In the genomic region with DNA sequence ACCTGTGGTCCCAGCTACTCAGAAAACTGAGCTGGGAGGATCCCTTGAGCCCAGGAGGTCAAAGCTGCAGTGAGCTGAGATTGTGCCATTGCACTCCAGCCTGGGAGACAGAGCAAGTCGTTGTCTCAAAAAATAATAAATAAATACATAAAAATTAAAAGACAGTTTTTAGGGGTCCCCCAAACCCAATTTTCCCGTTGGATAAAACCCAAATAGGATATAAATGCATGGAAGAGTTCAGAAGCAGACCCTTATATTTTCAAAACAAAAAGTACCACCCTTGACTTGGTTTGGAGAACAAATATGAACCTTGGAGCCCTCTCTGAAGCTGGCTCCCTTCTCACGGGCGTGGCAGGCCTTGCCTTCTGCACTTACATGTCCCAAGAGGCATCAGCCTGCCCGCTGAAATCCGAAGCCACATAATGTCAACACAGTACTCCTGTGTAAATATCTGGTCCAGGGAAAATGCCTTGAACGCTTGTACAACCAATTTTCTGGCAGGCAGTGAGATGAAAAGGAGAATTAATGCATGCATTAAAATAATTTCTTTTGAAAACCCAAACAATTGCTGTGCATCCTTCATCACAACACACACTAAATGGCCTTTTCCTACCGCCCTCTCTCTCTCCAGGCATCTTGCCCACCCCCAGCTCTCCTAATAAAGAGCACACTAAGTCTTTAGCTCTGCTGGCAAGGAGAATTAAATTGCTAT, we compare ENCODE assay signal across 1 cellular context.
TF ChIP-seq lines count a peak whose summit lies in the region.

No MANE protein-coding gene starts in this region.

TF ChIP-seq in HEK293, 187 proteins besides CTCF, POLR2A, EP300 and RAD21 (continued from another document and continues in another):
- TF ChIP-seq, protein P1, sequence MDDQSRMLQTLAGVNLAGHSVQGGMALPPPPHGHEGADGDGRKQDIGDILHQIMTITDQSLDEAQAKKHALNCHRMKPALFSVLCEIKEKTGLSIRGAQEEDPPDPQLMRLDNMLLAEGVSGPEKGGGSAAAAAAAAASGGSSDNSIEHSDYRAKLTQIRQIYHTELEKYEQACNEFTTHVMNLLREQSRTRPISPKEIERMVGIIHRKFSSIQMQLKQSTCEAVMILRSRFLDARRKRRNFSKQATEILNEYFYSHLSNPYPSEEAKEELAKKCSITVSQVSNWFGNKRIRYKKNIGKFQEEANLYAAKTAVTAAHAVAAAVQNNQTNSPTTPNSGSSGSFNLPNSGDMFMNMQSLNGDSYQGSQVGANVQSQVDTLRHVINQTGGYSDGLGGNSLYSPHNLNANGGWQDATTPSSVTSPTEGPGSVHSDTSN (CRISPR knock-in tag; IDR thresholded peaks at IDR 0.05) = no peak
- no peak for TF ChIP-seq ZNF211 (tag by site-specific recombination; IDR thresholded peaks at IDR 0.05; ENCODE audit: low read depth)
- TF ChIP-seq ZNF23 (tag by site-specific recombination; IDR thresholded peaks at IDR 0.05; ENCODE audit: borderline replicate concordance) = no peak
- no peak for TF ChIP-seq ZNF223 (tag by site-specific recombination; IDR thresholded peaks at IDR 0.05)
- no peak for TF ChIP-seq ZNF214 (tag by site-specific recombination; IDR thresholded peaks at IDR 0.05; ENCODE audit: borderline replicate concordance)
- TF ChIP-seq YY1 (tag by site-specific recombination; IDR thresholded peaks at IDR 0.05) = no peak
- no peak for TF ChIP-seq ZFP69B (tag by site-specific recombination; IDR thresholded peaks at IDR 0.05)
- TF ChIP-seq, protein P2, sequence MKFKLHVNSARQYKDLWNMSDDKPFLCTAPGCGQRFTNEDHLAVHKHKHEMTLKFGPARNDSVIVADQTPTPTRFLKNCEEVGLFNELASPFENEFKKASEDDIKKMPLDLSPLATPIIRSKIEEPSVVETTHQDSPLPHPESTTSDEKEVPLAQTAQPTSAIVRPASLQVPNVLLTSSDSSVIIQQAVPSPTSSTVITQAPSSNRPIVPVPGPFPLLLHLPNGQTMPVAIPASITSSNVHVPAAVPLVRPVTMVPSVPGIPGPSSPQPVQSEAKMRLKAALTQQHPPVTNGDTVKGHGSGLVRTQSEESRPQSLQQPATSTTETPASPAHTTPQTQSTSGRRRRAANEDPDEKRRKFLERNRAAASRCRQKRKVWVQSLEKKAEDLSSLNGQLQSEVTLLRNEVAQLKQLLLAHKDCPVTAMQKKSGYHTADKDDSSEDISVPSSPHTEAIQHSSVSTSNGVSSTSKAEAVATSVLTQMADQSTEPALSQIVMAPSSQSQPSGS (tag by site-specific recombination; IDR thresholded peaks at IDR 0.05; ENCODE audit: low read depth) = no peak
- TF ChIP-seq ZNF555 (tag by site-specific recombination; conservative IDR thresholded peaks at IDR 0.05) = no peak
- TF ChIP-seq ZNF311 (tag by site-specific recombination; IDR thresholded peaks at IDR 0.05; ENCODE audit: borderline replicate concordance) = no peak
- peak; percentile 69 for TF ChIP-seq ZBTB17 (tag by site-specific recombination; IDR thresholded peaks at IDR 0.05)
- no peak for TF ChIP-seq ZNF391 (tag by site-specific recombination; IDR thresholded peaks at IDR 0.05; ENCODE audit: borderline replicate concordance, low read depth)
- no peak for TF ChIP-seq ZNF530 (tag by site-specific recombination; IDR thresholded peaks at IDR 0.05; ENCODE audit: low read depth)
- TF ChIP-seq ZNF157 (tag by site-specific recombination; IDR thresholded peaks at IDR 0.05) = no peak
- no peak for TF ChIP-seq ZNF76 (tag by site-specific recombination; IDR thresholded peaks at IDR 0.05; ENCODE audit: borderline replicate concordance, low read depth)
- no peak for TF ChIP-seq ZXDB (tag by site-specific recombination; IDR thresholded peaks at IDR 0.05)
- no peak for TF ChIP-seq ZNF660 (tag by site-specific recombination; IDR thresholded peaks at IDR 0.05)
- TF ChIP-seq ZNF654 (tag by site-specific recombination; IDR thresholded peaks at IDR 0.05; ENCODE audit: low read depth) = no peak
- peak; percentile 11; the same call in 1 of the 2 replicates for TF ChIP-seq ZNF394 (tag by site-specific recombination; IDR thresholded peaks at IDR 0.05; ENCODE audit: borderline replicate concordance)
- TF ChIP-seq, protein P3, sequence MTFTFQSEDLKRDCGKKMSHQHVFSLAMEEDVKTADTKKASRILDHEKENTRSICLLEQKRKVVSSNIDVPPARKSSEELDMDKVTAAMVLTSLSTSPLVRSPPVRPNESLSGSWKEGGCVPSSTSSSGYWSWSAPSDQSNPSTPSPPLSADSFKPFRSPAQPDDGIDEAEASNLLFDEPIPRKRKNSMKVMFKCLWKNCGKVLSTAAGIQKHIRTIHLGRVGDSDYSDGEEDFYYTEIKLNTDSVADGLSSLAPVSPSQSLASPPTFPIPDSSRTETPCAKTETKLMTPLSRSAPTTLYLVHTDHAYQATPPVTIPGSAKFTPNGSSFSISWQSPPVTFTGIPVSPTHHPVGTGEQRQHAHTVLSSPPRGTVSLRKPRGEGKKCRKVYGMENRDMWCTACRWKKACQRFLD (tag by site-specific recombination; IDR thresholded peaks at IDR 0.05) = no peak
- TF ChIP-seq ZNF623 (tag by site-specific recombination; IDR thresholded peaks at IDR 0.05) = no peak
- TF ChIP-seq ZNF19 (tag by site-specific recombination; IDR thresholded peaks at IDR 0.05; ENCODE audit: low read depth) = no peak
- TF ChIP-seq, protein P4, sequence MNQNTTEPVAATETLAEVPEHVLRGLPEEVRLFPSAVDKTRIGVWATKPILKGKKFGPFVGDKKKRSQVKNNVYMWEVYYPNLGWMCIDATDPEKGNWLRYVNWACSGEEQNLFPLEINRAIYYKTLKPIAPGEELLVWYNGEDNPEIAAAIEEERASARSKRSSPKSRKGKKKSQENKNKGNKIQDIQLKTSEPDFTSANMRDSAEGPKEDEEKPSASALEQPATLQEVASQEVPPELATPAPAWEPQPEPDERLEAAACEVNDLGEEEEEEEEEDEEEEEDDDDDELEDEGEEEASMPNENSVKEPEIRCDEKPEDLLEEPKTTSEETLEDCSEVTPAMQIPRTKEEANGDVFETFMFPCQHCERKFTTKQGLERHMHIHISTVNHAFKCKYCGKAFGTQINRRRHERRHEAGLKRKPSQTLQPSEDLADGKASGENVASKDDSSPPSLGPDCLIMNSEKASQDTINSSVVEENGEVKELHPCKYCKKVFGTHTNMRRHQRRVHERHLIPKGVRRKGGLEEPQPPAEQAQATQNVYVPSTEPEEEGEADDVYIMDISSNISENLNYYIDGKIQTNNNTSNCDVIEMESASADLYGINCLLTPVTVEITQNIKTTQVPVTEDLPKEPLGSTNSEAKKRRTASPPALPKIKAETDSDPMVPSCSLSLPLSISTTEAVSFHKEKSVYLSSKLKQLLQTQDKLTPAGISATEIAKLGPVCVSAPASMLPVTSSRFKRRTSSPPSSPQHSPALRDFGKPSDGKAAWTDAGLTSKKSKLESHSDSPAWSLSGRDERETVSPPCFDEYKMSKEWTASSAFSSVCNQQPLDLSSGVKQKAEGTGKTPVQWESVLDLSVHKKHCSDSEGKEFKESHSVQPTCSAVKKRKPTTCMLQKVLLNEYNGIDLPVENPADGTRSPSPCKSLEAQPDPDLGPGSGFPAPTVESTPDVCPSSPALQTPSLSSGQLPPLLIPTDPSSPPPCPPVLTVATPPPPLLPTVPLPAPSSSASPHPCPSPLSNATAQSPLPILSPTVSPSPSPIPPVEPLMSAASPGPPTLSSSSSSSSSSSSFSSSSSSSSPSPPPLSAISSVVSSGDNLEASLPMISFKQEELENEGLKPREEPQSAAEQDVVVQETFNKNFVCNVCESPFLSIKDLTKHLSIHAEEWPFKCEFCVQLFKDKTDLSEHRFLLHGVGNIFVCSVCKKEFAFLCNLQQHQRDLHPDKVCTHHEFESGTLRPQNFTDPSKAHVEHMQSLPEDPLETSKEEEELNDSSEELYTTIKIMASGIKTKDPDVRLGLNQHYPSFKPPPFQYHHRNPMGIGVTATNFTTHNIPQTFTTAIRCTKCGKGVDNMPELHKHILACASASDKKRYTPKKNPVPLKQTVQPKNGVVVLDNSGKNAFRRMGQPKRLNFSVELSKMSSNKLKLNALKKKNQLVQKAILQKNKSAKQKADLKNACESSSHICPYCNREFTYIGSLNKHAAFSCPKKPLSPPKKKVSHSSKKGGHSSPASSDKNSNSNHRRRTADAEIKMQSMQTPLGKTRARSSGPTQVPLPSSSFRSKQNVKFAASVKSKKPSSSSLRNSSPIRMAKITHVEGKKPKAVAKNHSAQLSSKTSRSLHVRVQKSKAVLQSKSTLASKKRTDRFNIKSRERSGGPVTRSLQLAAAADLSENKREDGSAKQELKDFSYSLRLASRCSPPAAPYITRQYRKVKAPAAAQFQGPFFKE (tag by site-specific recombination; IDR thresholded peaks at IDR 0.05; ENCODE audit: borderline replicate concordance) = no peak
- TF ChIP-seq, protein P5, sequence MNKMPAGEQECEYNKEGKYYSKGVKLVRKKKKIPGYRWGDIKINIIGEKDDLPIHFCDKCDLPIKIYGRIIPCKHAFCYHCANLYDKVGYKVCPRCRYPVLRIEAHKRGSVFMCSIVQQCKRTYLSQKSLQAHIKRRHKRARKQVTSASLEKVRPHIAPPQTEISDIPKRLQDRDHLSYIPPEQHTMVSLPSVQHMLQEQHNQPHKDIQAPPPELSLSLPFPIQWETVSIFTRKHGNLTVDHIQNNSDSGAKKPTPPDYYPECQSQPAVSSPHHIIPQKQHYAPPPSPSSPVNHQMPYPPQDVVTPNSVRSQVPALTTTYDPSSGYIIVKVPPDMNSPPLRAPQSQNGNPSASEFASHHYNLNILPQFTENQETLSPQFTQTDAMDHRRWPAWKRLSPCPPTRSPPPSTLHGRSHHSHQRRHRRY (tag by site-specific recombination; IDR thresholded peaks at IDR 0.05) = no peak
- TF ChIP-seq ZNF776 (tag by site-specific recombination; IDR thresholded peaks at IDR 0.05; ENCODE audit: borderline replicate concordance) = no peak
- TF ChIP-seq, protein P6, sequence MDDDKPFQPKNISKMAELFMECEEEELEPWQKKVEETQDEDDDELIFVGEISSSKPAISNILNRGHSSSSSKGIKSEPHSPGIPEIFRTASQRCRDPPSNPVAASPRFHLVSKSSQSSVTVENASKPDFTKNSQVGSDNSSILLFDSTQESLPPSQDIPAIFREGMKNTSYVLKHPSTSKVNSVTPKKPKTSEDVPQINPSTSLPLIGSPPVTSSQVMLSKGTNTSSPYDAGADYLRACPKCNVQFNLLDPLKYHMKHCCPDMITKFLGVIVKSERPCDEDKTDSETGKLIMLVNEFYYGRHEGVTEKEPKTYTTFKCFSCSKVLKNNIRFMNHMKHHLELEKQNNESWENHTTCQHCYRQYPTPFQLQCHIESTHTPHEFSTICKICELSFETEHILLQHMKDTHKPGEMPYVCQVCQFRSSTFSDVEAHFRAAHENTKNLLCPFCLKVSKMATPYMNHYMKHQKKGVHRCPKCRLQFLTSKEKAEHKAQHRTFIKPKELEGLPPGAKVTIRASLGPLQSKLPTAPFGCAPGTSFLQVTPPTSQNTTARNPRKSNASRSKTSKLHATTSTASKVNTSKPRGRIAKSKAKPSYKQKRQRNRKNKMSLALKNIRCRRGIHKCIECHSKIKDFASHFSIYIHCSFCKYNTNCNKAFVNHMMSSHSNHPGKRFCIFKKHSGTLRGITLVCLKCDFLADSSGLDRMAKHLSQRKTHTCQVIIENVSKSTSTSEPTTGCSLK (tag by site-specific recombination; IDR thresholded peaks at IDR 0.05) = no peak
- TF ChIP-seq SP3 (tag by site-specific recombination; IDR thresholded peaks at IDR 0.05) = no peak
- TF ChIP-seq ZNF747 (tag by site-specific recombination; IDR thresholded peaks at IDR 0.05) = no peak
- peak; percentile 59; the same call in 1 of the 2 replicates for TF ChIP-seq ZNF843 (tag by site-specific recombination; IDR thresholded peaks at IDR 0.05)
- 0 out of 2 replicates have a peak, but pooled peaks have one; percentile 50 for TF ChIP-seq ZNF335 (tag by site-specific recombination; conservative IDR thresholded peaks at IDR 0.05)
- TF ChIP-seq ZNF791 (tag by site-specific recombination; IDR thresholded peaks at IDR 0.05) = no peak
- TF ChIP-seq ZSCAN30 (tag by site-specific recombination; IDR thresholded peaks at IDR 0.05) = peak; percentile 89
- no peak for TF ChIP-seq ZNF777 (tag by site-specific recombination; IDR thresholded peaks at IDR 0.05; ENCODE audit: borderline replicate concordance)
- TF ChIP-seq, protein P7, sequence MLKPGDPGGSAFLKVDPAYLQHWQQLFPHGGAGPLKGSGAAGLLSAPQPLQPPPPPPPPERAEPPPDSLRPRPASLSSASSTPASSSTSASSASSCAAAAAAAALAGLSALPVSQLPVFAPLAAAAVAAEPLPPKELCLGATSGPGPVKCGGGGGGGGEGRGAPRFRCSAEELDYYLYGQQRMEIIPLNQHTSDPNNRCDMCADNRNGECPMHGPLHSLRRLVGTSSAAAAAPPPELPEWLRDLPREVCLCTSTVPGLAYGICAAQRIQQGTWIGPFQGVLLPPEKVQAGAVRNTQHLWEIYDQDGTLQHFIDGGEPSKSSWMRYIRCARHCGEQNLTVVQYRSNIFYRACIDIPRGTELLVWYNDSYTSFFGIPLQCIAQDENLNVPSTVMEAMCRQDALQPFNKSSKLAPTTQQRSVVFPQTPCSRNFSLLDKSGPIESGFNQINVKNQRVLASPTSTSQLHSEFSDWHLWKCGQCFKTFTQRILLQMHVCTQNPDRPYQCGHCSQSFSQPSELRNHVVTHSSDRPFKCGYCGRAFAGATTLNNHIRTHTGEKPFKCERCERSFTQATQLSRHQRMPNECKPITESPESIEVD (tag by site-specific recombination; IDR thresholded peaks at IDR 0.05) = peak; percentile 100
- no peak for TF ChIP-seq ZNF677 (tag by site-specific recombination; IDR thresholded peaks at IDR 0.05)
- no peak for TF ChIP-seq ZNF169 (tag by site-specific recombination; IDR thresholded peaks at IDR 0.05)
- TF ChIP-seq ZNF837 (tag by site-specific recombination; IDR thresholded peaks at IDR 0.05) = no peak
- TF ChIP-seq ZNF596 (tag by site-specific recombination; IDR thresholded peaks at IDR 0.05) = no peak; the same call in 1 of the 2 replicates
- TF ChIP-seq KLF8 (tag by site-specific recombination; IDR thresholded peaks at IDR 0.05) = peak; percentile 17; the same call in 1 of the 2 replicates
- no peak; the same call in 1 of the 2 replicates for TF ChIP-seq ZNF2 (tag by site-specific recombination; IDR thresholded peaks at IDR 0.05)
- no peak for TF ChIP-seq ZNF133 (tag by site-specific recombination; IDR thresholded peaks at IDR 0.05)
- TF ChIP-seq ZNF132 (tag by site-specific recombination; IDR thresholded peaks at IDR 0.05; ENCODE audit: borderline replicate concordance) = no peak
- 0 out of 2 replicates have a peak, but pooled peaks have one; percentile 14 for TF ChIP-seq ZFHX2 (tag by site-specific recombination; conservative IDR thresholded peaks at IDR 0.05)
- TF ChIP-seq, protein P8, sequence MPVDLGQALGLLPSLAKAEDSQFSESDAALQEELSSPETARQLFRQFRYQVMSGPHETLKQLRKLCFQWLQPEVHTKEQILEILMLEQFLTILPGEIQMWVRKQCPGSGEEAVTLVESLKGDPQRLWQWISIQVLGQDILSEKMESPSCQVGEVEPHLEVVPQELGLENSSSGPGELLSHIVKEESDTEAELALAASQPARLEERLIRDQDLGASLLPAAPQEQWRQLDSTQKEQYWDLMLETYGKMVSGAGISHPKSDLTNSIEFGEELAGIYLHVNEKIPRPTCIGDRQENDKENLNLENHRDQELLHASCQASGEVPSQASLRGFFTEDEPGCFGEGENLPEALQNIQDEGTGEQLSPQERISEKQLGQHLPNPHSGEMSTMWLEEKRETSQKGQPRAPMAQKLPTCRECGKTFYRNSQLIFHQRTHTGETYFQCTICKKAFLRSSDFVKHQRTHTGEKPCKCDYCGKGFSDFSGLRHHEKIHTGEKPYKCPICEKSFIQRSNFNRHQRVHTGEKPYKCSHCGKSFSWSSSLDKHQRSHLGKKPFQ (tag by site-specific recombination; IDR thresholded peaks at IDR 0.05) = peak; percentile 58; the same call in 1 of the 2 replicates
- peak; percentile 67 for TF ChIP-seq ZEB2 (tag by site-specific recombination; IDR thresholded peaks at IDR 0.05)
- no peak for TF ChIP-seq ZNF114 (tag by site-specific recombination; IDR thresholded peaks at IDR 0.05)
- no peak for TF ChIP-seq ZNF629 (tag by site-specific recombination; IDR thresholded peaks at IDR 0.05)
- no peak for TF ChIP-seq ZNF626 (tag by site-specific recombination; IDR thresholded peaks at IDR 0.05)
- no peak for TF ChIP-seq KLF16 (tag by site-specific recombination; IDR thresholded peaks at IDR 0.05)
